1 cellular context compared by ENCODE assay signal in the genomic region with DNA sequence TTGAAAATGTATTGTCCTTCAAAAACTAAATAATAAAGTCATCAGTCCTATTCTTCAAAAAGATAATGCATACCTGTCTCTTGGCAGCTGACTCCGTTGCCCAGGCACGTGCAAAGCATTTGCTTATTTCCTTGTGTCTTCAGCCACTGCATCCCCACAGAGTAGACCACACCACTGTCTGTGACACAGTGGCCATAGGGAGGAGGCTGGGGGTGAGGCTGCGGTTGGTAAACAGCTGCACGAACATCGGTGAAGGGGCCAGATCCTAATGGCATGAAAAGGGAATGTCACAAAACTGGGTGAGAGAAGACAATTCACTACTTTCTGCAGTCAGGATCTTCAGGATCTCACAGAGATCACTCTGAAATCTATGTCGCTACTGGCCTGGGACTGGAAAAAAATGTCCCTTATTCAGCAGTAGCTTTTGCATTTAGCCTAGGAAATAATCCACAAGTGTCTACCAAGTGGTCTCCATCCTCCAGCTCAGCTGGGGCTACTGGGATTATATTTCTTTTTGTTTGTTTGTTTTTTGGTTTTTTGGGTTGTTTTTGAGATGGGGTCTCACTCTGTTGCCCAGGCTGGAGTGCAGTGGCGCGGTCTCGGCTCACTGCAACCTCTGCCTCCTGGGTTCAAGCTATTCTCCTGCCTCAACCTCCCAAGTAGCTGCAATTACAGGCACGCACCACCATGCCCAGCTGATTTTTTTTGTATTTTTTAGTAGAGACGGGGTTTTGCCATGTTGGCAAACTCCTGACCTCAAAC.
A peak's percentile ranks its signal among the peaks of the same experiment; 100 is the strongest.
TF ChIP-seq lines count a peak whose summit lies in the region.

No MANE protein-coding gene starts in this region.

TF ChIP-seq in HepG2, 621 proteins besides CTCF, POLR2A, EP300 and RAD21 (continued from another document):
- TF ChIP-seq, protein P1, sequence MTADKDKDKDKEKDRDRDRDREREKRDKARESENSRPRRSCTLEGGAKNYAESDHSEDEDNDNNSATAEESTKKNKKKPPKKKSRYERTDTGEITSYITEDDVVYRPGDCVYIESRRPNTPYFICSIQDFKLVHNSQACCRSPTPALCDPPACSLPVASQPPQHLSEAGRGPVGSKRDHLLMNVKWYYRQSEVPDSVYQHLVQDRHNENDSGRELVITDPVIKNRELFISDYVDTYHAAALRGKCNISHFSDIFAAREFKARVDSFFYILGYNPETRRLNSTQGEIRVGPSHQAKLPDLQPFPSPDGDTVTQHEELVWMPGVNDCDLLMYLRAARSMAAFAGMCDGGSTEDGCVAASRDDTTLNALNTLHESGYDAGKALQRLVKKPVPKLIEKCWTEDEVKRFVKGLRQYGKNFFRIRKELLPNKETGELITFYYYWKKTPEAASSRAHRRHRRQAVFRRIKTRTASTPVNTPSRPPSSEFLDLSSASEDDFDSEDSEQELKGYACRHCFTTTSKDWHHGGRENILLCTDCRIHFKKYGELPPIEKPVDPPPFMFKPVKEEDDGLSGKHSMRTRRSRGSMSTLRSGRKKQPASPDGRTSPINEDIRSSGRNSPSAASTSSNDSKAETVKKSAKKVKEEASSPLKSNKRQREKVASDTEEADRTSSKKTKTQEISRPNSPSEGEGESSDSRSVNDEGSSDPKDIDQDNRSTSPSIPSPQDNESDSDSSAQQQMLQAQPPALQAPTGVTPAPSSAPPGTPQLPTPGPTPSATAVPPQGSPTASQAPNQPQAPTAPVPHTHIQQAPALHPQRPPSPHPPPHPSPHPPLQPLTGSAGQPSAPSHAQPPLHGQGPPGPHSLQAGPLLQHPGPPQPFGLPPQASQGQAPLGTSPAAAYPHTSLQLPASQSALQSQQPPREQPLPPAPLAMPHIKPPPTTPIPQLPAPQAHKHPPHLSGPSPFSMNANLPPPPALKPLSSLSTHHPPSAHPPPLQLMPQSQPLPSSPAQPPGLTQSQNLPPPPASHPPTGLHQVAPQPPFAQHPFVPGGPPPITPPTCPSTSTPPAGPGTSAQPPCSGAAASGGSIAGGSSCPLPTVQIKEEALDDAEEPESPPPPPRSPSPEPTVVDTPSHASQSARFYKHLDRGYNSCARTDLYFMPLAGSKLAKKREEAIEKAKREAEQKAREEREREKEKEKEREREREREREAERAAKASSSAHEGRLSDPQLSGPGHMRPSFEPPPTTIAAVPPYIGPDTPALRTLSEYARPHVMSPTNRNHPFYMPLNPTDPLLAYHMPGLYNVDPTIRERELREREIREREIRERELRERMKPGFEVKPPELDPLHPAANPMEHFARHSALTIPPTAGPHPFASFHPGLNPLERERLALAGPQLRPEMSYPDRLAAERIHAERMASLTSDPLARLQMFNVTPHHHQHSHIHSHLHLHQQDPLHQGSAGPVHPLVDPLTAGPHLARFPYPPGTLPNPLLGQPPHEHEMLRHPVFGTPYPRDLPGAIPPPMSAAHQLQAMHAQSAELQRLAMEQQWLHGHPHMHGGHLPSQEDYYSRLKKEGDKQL (CRISPR knock-in tag; IDR thresholded peaks at IDR 0.05; ENCODE audit: low read depth): no peak
- no peak for TF ChIP-seq ZNF460 (CRISPR knock-in tag; IDR thresholded peaks at IDR 0.05; ENCODE audit: borderline replicate concordance)
- no peak for TF ChIP-seq HDAC2 (CRISPR knock-in tag; IDR thresholded peaks at IDR 0.05)
- TF ChIP-seq SOX13 (IDR thresholded peaks at IDR 0.05): no peak
- TF ChIP-seq SOX13 (CRISPR knock-in tag; conservative IDR thresholded peaks at IDR 0.05 in 1 of 2, IDR thresholded peaks at IDR 0.05 in 1 of 2): peak in 1 of 2 experiments; percentile 35; a peak in 1 of 4 replicates
- no peak for TF ChIP-seq ZNF746 (CRISPR knock-in tag; IDR thresholded peaks at IDR 0.05)
- TF ChIP-seq, protein P2, sequence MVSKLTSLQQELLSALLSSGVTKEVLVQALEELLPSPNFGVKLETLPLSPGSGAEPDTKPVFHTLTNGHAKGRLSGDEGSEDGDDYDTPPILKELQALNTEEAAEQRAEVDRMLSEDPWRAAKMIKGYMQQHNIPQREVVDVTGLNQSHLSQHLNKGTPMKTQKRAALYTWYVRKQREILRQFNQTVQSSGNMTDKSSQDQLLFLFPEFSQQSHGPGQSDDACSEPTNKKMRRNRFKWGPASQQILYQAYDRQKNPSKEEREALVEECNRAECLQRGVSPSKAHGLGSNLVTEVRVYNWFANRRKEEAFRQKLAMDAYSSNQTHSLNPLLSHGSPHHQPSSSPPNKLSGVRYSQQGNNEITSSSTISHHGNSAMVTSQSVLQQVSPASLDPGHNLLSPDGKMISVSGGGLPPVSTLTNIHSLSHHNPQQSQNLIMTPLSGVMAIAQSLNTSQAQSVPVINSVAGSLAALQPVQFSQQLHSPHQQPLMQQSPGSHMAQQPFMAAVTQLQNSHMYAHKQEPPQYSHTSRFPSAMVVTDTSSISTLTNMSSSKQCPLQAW (CRISPR knock-in tag; IDR thresholded peaks at IDR 0.05): no peak
